Comparison of ENCODE assay signal across 18 cellular contexts in genomic region chr11:134482128-134482527, GRCh38.
DNase-seq lines count a peak whose midpoint lies in the region; ATAC-seq, FAIRE-seq and TF ChIP-seq lines count a peak whose summit lies in the region.
"Had no signal": no experiment of that assay in that cellular context is flagged by ENCODE, and none has a peak within 500 bp of the region (broad histone marks: within the 10 kb centered on the region; RNA-seq: fewer than 3 reads in every experiment).

No MANE protein-coding gene starts in this region.

- no peaks in the 10 kb centered on the region for H3K4me1 ChIP-seq in astrocyte (ENCODE audit: insufficient read depth, low read length)
- H3K4me1 ChIP-seq in osteoblast (ENCODE audit: insufficient read depth, low read length): no peaks in the 10 kb centered on the region
- H3K4me1 ChIP-seq: HAP-1 had no signal

- H3K27me3 ChIP-seq in astrocyte (ENCODE audit: insufficient read depth, low read length): no peaks in the 10 kb centered on the region
- H3K27me3 ChIP-seq in osteoblast (ENCODE audit: insufficient read depth, low read length): no peaks in the 10 kb centered on the region

- intact Hi-C loops in posterior cingulate gyrus (cut with DNase I): no loop called here

- H3K9ac ChIP-seq in astrocyte (ENCODE audit: low read length): no peak overlapping the region

- H3K9me3 ChIP-seq in astrocyte (ENCODE audit: insufficient read depth, low read depth, low read length) (no peaks in the 10 kb centered on the region), osteoblast (ENCODE audit: low read depth, low read length) (peaks cover 1% of the 10 kb centered on the region)
- H3K9me3 ChIP-seq: HAP-1 had no signal

- H3K4me3 ChIP-seq in astrocyte (ENCODE audit: insufficient read depth, low read depth, low read length) (no peak overlapping the region), coronary artery (no peak overlapping the region), osteoblast (ENCODE audit: insufficient read depth, low read length) (no peak overlapping the region)
- H3K4me3 ChIP-seq: HAP-1 had no signal

- no peak for ATAC-seq in HG03439 (IDR thresholded peaks at IDR 0.05; ENCODE audit: unreplicated experiment)

- no peaks in the 10 kb centered on the region for H3K79me2 ChIP-seq in astrocyte (ENCODE audit: insufficient read depth, low read length)
- no peaks in the 10 kb centered on the region for H3K79me2 ChIP-seq in osteoblast (ENCODE audit: insufficient read depth, low read length)

- H4K20me1 ChIP-seq in astrocyte (ENCODE audit: insufficient read depth, low read length) (no peaks in the 10 kb centered on the region), osteoblast (ENCODE audit: insufficient read depth, low read length) (no peaks in the 10 kb centered on the region)

- FAIRE-seq in astrocyte (lab: Jason Lieb, UNC): no peak
- FAIRE-seq: G401.6, GM12892, H54 had no signal

- H3K36me3 ChIP-seq in astrocyte (ENCODE audit: insufficient read depth, low read length) (no peaks in the 10 kb centered on the region), osteoblast (ENCODE audit: insufficient read depth, low read length) (no peaks in the 10 kb centered on the region)
- H3K36me3 ChIP-seq: HAP-1 had no signal

- H3K27ac Mint-ChIP-seq in astrocyte (ENCODE audit: unreplicated experiment) (peak overlapping the region; percentile 70), nephron progenitor cell (no peak overlapping the region)
- H3K27ac Mint-ChIP-seq: CD4-positive, alpha-beta memory T cell; HFFc6 had no signal

- no peaks in the 10 kb centered on the region for H3K36me3 Mint-ChIP-seq in astrocyte (ENCODE audit: low read depth, unreplicated experiment)
- H3K36me3 Mint-ChIP-seq in nephron progenitor cell (ENCODE audit: low read depth): no peaks in the 10 kb centered on the region
- H3K36me3 Mint-ChIP-seq: CD4-positive, alpha-beta memory T cell had no signal

- H3K9me3 Mint-ChIP-seq in astrocyte (ENCODE audit: unreplicated experiment) (no peaks in the 10 kb centered on the region), nephron progenitor cell (no peaks in the 10 kb centered on the region)
- H3K9me3 Mint-ChIP-seq: CD4-positive, alpha-beta memory T cell had no signal

- H3K4me3 Mint-ChIP-seq in astrocyte (ENCODE audit: unreplicated experiment): no peak overlapping the region
- H3K4me3 Mint-ChIP-seq in nephron progenitor cell: no peak overlapping the region
- H3K4me3 Mint-ChIP-seq: CD4-positive, alpha-beta memory T cell; HFFc6 had no signal

- H3K4me1 Mint-ChIP-seq in astrocyte (ENCODE audit: low read depth, unreplicated experiment) (peaks cover 5% of the 10 kb centered on the region), nephron progenitor cell (no peaks in the 10 kb centered on the region)
- H3K4me1 Mint-ChIP-seq: CD4-positive, alpha-beta memory T cell had no signal

- no peak overlapping the region for H2AFZ ChIP-seq in astrocyte (ENCODE audit: low read depth, low read length)
- H2AFZ ChIP-seq in osteoblast (ENCODE audit: low read length): no peak overlapping the region

- DNase-seq in astrocyte (ENCODE audit: low read depth): no peak
- peak; percentile 66 for DNase-seq in coronary artery (ENCODE audit: low spot score)
- DNase-seq in osteoblast (ENCODE audit: insufficient read length, low spot score, missing footprints): peak; percentile 13
- no peak for DNase-seq in posterior cingulate gyrus
- no peak for DNase-seq in nephron progenitor cell
- DNase-seq: C1 segment of cervical spinal cord; Calu3; CD4-positive, alpha-beta memory T cell; COR-L47; DMS53; DMS79 treated with DMSO at 0.1 percent for 48 hours; GOT3; HFFc6 had no signal

- H3K27ac ChIP-seq in astrocyte (ENCODE audit: low read depth, low read length): no peak overlapping the region
- no peak overlapping the region for H3K27ac ChIP-seq in coronary artery
- H3K27ac ChIP-seq in osteoblast (ENCODE audit: low read depth, low read length): no peak overlapping the region

- TF ChIP-seq CTCF in astrocyte (IDR thresholded peaks at IDR 0.05; ENCODE audit: insufficient read depth, low read depth, low read length) (no peak), coronary artery (IDR thresholded peaks at IDR 0.05) (no peak), osteoblast (IDR thresholded peaks at IDR 0.05; ENCODE audit: extremely low read depth, low read depth, low read length) (no peak), nephron progenitor cell (IDR thresholded peaks at IDR 0.05) (no peak)

- H3K27me3 Mint-ChIP-seq in astrocyte (ENCODE audit: low read depth, unreplicated experiment) (peaks cover 50% of the 10 kb centered on the region), nephron progenitor cell (ENCODE audit: low read depth, poor library complexity) (peaks cover 39% of the 10 kb centered on the region)

- H3K4me2 ChIP-seq in astrocyte (ENCODE audit: low read length): no peak overlapping the region
- no peak overlapping the region for H3K4me2 ChIP-seq in osteoblast (ENCODE audit: insufficient read depth, low read length)

Comparison
In these comparisons a context has a peak if more than half of its experiments do, and no peak if none do; other contexts are left out.
1. DNase-seq: peak in coronary artery (single experiment) and osteoblast (single experiment); none in astrocyte (single experiment), posterior cingulate gyrus (0 of 10) and nephron progenitor cell (single experiment).